In the genomic region with DNA sequence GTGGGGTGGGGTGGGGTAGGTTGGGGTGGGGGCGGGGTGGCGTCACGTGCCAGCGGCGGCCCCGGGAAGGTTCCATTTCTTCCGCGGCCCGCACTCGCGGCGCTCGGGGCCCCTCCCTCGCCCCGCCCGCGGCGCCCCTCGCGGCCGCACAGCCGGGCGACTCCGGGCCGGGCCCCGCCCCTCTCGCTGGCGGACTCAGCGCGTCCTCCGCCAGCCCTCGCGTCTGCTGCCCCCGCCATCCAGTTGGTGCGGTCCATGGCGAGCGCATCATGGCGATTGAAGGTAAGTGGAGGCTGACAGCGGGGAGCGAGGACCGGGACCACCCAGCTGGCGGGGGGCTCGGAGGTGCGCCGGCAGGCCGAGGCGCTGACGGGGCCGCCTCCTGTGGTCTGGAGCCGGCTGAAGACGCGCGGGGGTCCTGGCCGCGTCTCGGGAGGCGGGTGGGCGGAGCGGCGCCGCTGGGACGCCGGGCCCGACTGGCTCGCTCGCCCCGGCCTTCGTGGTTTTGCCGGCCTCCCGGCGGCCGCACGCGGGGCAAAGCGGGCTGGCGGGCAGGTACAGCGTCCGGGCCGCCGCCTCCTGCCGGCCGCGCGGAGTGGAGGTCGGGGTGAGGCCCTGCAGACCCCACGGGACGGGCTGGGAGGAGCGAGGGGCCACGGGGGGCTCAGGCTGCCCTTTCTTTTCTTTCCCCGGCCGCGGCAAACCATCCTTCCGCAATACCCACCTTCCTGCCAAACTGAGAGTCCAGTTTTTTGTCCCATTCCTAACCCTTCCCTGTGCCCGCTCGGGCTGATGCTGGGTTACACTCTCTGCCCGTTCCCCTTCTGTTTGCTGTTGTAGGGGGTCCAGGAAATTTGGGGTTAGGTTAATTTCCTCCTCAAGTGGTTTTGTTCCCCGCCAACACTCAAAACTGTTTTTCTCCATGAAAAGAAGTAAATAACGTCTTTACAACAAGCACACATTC, we compare ENCODE assay signal across 9 cellular contexts.
DNase-seq lines count a peak whose midpoint lies in the region; ATAC-seq lines count a peak whose summit lies in the region.
"Had no signal": no experiment of that assay in that cellular context is flagged by ENCODE, and none has a peak within 500 bp of the region (broad histone marks: within the 10 kb centered on the region; RNA-seq: fewer than 3 reads in every experiment).

Gene SYT14, plus strand, starts transcription at position 222 of the 964 bp plus-strand sequence. Its CDS starts 48 bp downstream, at position 270.

- no peak within 1 kb of the TSS for H3K27ac Mint-ChIP-seq in activated naive CD8-positive, alpha-beta T cell
- H3K27ac Mint-ChIP-seq in stimulated activated naive CD8-positive, alpha-beta T cell treated with anti-CD3 and anti-CD28 coated beads, Interleukin-15, Interleukin-2, amounts not matched to agents 100 ng/mL and 50 ng/mL, for 24 hours = no peak within 1 kb of the TSS

- H3K27ac ChIP-seq in iPS DF 6.9 (ENCODE audit: low read length) = no peak within 1 kb of the TSS
- H3K27ac ChIP-seq: BLaER1 treated with 17β-estradiol and CSF1 and Interleukin-3, amounts not matched to agents 10 nM and 100 nM had no signal

- H3K4me3 ChIP-seq in iPS DF 6.9 (ENCODE audit: low read length) = peak within 1 kb of the TSS; percentile 85
- H3K4me3 ChIP-seq: BLaER1 treated with 17β-estradiol and CSF1 and Interleukin-3, amounts not matched to agents 10 nM and 100 nM had no signal

- peak within 1 kb of the TSS; percentile 82 for H3K4me3 Mint-ChIP-seq in activated naive CD8-positive, alpha-beta T cell
- peak within 1 kb of the TSS; percentile 57 for H3K4me3 Mint-ChIP-seq in stimulated activated naive CD8-positive, alpha-beta T cell treated with anti-CD3 and anti-CD28 coated beads, Interleukin-15, Interleukin-2, amounts not matched to agents 100 ng/mL and 50 ng/mL, for 24 hours

- peaks cover 64% of the 10 kb centered on the region for H3K27me3 Mint-ChIP-seq in activated naive CD8-positive, alpha-beta T cell
- peaks cover 62% of the 10 kb centered on the region for H3K27me3 Mint-ChIP-seq in stimulated activated naive CD8-positive, alpha-beta T cell treated with anti-CD3 and anti-CD28 coated beads, Interleukin-15, Interleukin-2, amounts not matched to agents 100 ng/mL and 50 ng/mL, for 24 hours

- H3K4me1 Mint-ChIP-seq in activated naive CD8-positive, alpha-beta T cell (ENCODE audit: low read depth) = peaks cover 9% of the 10 kb centered on the region
- peaks cover 15% of the 10 kb centered on the region for H3K4me1 Mint-ChIP-seq in stimulated activated naive CD8-positive, alpha-beta T cell treated with anti-CD3 and anti-CD28 coated beads, Interleukin-15, Interleukin-2, amounts not matched to agents 100 ng/mL and 50 ng/mL, for 24 hours (ENCODE audit: low read depth)

- H3K36me3 ChIP-seq in iPS DF 6.9 (ENCODE audit: control insufficient read depth, insufficient read depth, low read length) = no peaks in the 10 kb centered on the region
- H3K36me3 ChIP-seq: BLaER1 treated with 17β-estradiol and CSF1 and Interleukin-3, amounts not matched to agents 10 nM and 100 nM had no signal

- H3K9me3 Mint-ChIP-seq in activated naive CD8-positive, alpha-beta T cell (ENCODE audit: low read depth) = peaks cover 14% of the 10 kb centered on the region
- H3K9me3 Mint-ChIP-seq in stimulated activated naive CD8-positive, alpha-beta T cell treated with anti-CD3 and anti-CD28 coated beads, Interleukin-15, Interleukin-2, amounts not matched to agents 100 ng/mL and 50 ng/mL, for 24 hours = no peaks in the 10 kb centered on the region

- peak; percentile 69 to 77 for DNase-seq in NCI-H524 (lab: John Stamatoyannopoulos, UW)
- no peak for DNase-seq in NCI-H524 treated with DMSO at 0.1 percent for 48 hours (lab: John Stamatoyannopoulos, UW)
- DNase-seq in NCI-H1417 treated with DMSO at 0.1 percent for 48 hours (lab: John Stamatoyannopoulos, UW) = peak; percentile 43
- DNase-seq in iPS DF 6.9 (ENCODE audit: low read depth, low spot score) = no peak
- no peak for DNase-seq in SKM-1 treated with dmso at 0.1 percent for 144 hours (lab: John Stamatoyannopoulos, UW; ENCODE audit: unreplicated experiment)

- H3K4me1 ChIP-seq in iPS DF 6.9 (ENCODE audit: control insufficient read depth, insufficient read depth, low read length) = peaks cover 1% of the 10 kb centered on the region; the same call in 1 of the 2 replicates
- H3K4me1 ChIP-seq: BLaER1 treated with 17β-estradiol and CSF1 and Interleukin-3, amounts not matched to agents 10 nM and 100 nM had no signal

- no CpG with 5 or more reads among the region's 98 CpGs for WGBS in iPS DF 6.9 (ENCODE audit: insufficient coverage, insufficient read length)

- no peaks in the 10 kb centered on the region for H3K9me3 ChIP-seq in iPS DF 6.9 (ENCODE audit: control insufficient read depth, insufficient read depth, low read length)

- no peaks in the 10 kb centered on the region for H3K27me3 ChIP-seq in iPS DF 6.9 (ENCODE audit: control insufficient read depth, insufficient read depth, low read length)
- H3K27me3 ChIP-seq: BLaER1 treated with 17β-estradiol and CSF1 and Interleukin-3, amounts not matched to agents 10 nM and 100 nM had no signal

- no peak for ATAC-seq in HG02870 (IDR thresholded peaks at IDR 0.05; ENCODE audit: unreplicated experiment)

- H3K36me3 Mint-ChIP-seq in activated naive CD8-positive, alpha-beta T cell = no peaks in the 10 kb centered on the region
- H3K36me3 Mint-ChIP-seq in stimulated activated naive CD8-positive, alpha-beta T cell treated with anti-CD3 and anti-CD28 coated beads, Interleukin-15, Interleukin-2, amounts not matched to agents 100 ng/mL and 50 ng/mL, for 24 hours (ENCODE audit: low read depth) = peaks cover 5% of the 10 kb centered on the region

Comparison
In these comparisons a context has a peak if more than half of its experiments do, and no peak if none do; other contexts are left out.
1. DNase-seq: peak in NCI-H524 (2 of 2) and NCI-H1417 treated with DMSO at 0.1 percent for 48 hours (single experiment); none in NCI-H524 treated with DMSO at 0.1 percent for 48 hours (single experiment), iPS DF 6.9 (single experiment) and SKM-1 treated with dmso at 0.1 percent for 144 hours (single experiment).